ENCODE assay signal across 15 cellular contexts in genomic region chr1:248510217-248510616, GRCh38. TPM values are rescaled to one million over a fixed set of nuclear protein-coding genes. Genes with fewer than 3 reads are reported as not detected.
"Had no signal": no experiment of that assay in that cellular context is flagged by ENCODE, and none has a peak within 500 bp of the region (broad histone marks: within the 10 kb centered on the region; RNA-seq: fewer than 3 reads in every experiment).

No MANE protein-coding gene starts in this region.

RNA-seq across cellular contexts. Expression of gene OR2G6, which starts 2.3 kb away (rescaled TPM):
- total RNA-seq: activated CD4-positive, alpha-beta T cell treated with anti-CD3 and anti-CD28 coated beads for 36 hours; activated CD4-positive, alpha-beta T cell treated with anti-CD3 and anti-CD28 coated beads, Interleukin-2, amount 10 ng/mL, durations not matched to agents 7 days and 5 days; activated naive CD8-positive, alpha-beta T cell treated with anti-CD3 and anti-CD28 coated beads for 36 hours; activated T-cell treated with anti-CD3 and anti-CD28 coated beads, Interleukin-2, amount 50 U/mL, for 4 hours; ascending aorta; cardiac muscle cell; chondrocyte; colonic mucosa; PC-9; Right ventricle myocardium inferior; SK-MEL-5; T-cell; T-helper 17 cell; WTC11 had no signal
- polyA plus RNA-seq: adipose tissue, cardiac muscle cell had no signal

RNA-seq across cellular contexts. Expression of gene OR2T5, which starts 21.8 kb away (rescaled TPM):
- total RNA-seq: activated CD4-positive, alpha-beta T cell treated with anti-CD3 and anti-CD28 coated beads for 36 hours; activated CD4-positive, alpha-beta T cell treated with anti-CD3 and anti-CD28 coated beads, Interleukin-2, amount 10 ng/mL, durations not matched to agents 7 days and 5 days; activated naive CD8-positive, alpha-beta T cell treated with anti-CD3 and anti-CD28 coated beads for 36 hours; activated T-cell treated with anti-CD3 and anti-CD28 coated beads, Interleukin-2, amount 50 U/mL, for 4 hours; ascending aorta; cardiac muscle cell; chondrocyte; colonic mucosa; PC-9; Right ventricle myocardium inferior; SK-MEL-5; T-cell; T-helper 17 cell; WTC11 had no signal
- polyA plus RNA-seq: adipose tissue, cardiac muscle cell had no signal

RNA-seq across cellular contexts. Expression of gene OR2T3, which starts 37.1 kb away (rescaled TPM):
- total RNA-seq: activated CD4-positive, alpha-beta T cell treated with anti-CD3 and anti-CD28 coated beads for 36 hours; activated CD4-positive, alpha-beta T cell treated with anti-CD3 and anti-CD28 coated beads, Interleukin-2, amount 10 ng/mL, durations not matched to agents 7 days and 5 days; activated naive CD8-positive, alpha-beta T cell treated with anti-CD3 and anti-CD28 coated beads for 36 hours; activated T-cell treated with anti-CD3 and anti-CD28 coated beads, Interleukin-2, amount 50 U/mL, for 4 hours; ascending aorta; cardiac muscle cell; chondrocyte; colonic mucosa; PC-9; Right ventricle myocardium inferior; SK-MEL-5; T-cell; T-helper 17 cell; WTC11 had no signal
- polyA plus RNA-seq: adipose tissue, cardiac muscle cell had no signal

RNA-seq across cellular contexts. Expression of gene OR2T29, which starts 52.4 kb away (rescaled TPM):
- total RNA-seq: activated CD4-positive, alpha-beta T cell treated with anti-CD3 and anti-CD28 coated beads for 36 hours; activated CD4-positive, alpha-beta T cell treated with anti-CD3 and anti-CD28 coated beads, Interleukin-2, amount 10 ng/mL, durations not matched to agents 7 days and 5 days; activated naive CD8-positive, alpha-beta T cell treated with anti-CD3 and anti-CD28 coated beads for 36 hours; activated T-cell treated with anti-CD3 and anti-CD28 coated beads, Interleukin-2, amount 50 U/mL, for 4 hours; ascending aorta; cardiac muscle cell; chondrocyte; colonic mucosa; PC-9; Right ventricle myocardium inferior; SK-MEL-5; T-cell; T-helper 17 cell; WTC11 had no signal
- polyA plus RNA-seq: adipose tissue, cardiac muscle cell had no signal
